24 cellular contexts compared by ENCODE assay signal in genomic region chr14:29419736-29420135, GRCh38.
"Had no signal": no experiment of that assay in that cellular context is flagged by ENCODE, and none has a peak within 500 bp of the region (broad histone marks: within the 10 kb centered on the region; RNA-seq: fewer than 3 reads in every experiment).

No MANE protein-coding gene starts in this region.

- H3K27ac ChIP-seq: neural progenitor cell, pancreas, prostate gland, right lobe of liver, sigmoid colon, stomach, thoracic aorta, thyroid gland, tibial nerve, upper lobe of left lung, vagina had no signal

- FAIRE-seq: pancreas, small intestine, urothelium cell line had no signal

- H2AFZ ChIP-seq: neural progenitor cell had no signal

- H3K36me3 ChIP-seq: neural progenitor cell, pancreas, prostate gland, right lobe of liver, sigmoid colon, stomach, thoracic aorta, thyroid gland, tibial nerve, upper lobe of left lung, vagina had no signal

- H3K9me3 ChIP-seq: pancreas, prostate gland, right lobe of liver, sigmoid colon, stomach, thoracic aorta, thyroid gland, tibial nerve, upper lobe of left lung, vagina had no signal

- H3K4me3 ChIP-seq: neural progenitor cell, pancreas, prostate gland, right lobe of liver, sigmoid colon, stomach, thoracic aorta, thyroid gland, tibial nerve, upper lobe of left lung, vagina had no signal

- H3K4me1 ChIP-seq: neural progenitor cell, pancreas, prostate gland, right lobe of liver, sigmoid colon, stomach, thyroid gland, tibial nerve, upper lobe of left lung, vagina had no signal

- H3K27me3 ChIP-seq: neural progenitor cell, pancreas, right lobe of liver, sigmoid colon, stomach, thyroid gland, tibial nerve, upper lobe of left lung, vagina had no signal

- DNase-seq: natural killer cell; occipital lobe; pancreas; right cardiac atrium; right lobe of liver; sigmoid colon; small intestine; stimulated activated CD4-positive, alpha-beta T cell treated with anti-CD3 and anti-CD28 coated beads, Interleukin-15, amount 100 ng/mL, for 24 hours; stimulated activated CD4-positive, alpha-beta T cell treated with anti-CD3 and anti-CD28 coated beads, Interleukin-2, amount 100 ng/mL, for 24 hours; stimulated activated CD4-positive, alpha-beta T cell treated with anti-CD3 and anti-CD28 coated beads, Interleukin-2, amount 100 ng/mL, for 48 hours; stimulated activated CD4-positive, alpha-beta T cell treated with anti-CD3 and anti-CD28 coated beads, Interleukin-4, amount 100 ng/mL, for 24 hours; stimulated activated naive B cell treated with anti-CD40 and anti-IgM and Interleukin-4, amounts not matched to agents 10 μg/mL and 1 μg/mL and 100 μg/mL, for 72 hours; stimulated activated naive CD4-positive, alpha-beta T cell treated with Interleukin-2 at 50 U/mL for 16 hours; stomach; thyroid gland; trophoblast cell; upper lobe of left lung had no signal

- H3K9ac ChIP-seq: neural progenitor cell had no signal

- ATAC-seq: natural killer cell; pancreas; right cardiac atrium; right lobe of liver; stimulated activated effector memory CD8-positive, alpha-beta T cell treated with anti-CD3 and anti-CD28 coated beads, Interleukin-12 subunit alpha, Interleukin-12 subunit beta, amount 100 ng/mL, for 72 hours; stimulated activated naive B cell treated with anti-CD40 and anti-IgM and Interleukin-4, amounts not matched to agents 10 μg/mL and 1 μg/mL and 100 μg/mL, for 72 hours had no signal
